Comparison of ENCODE assay signal across 1 cellular context in genomic region chr15:23446215-23447106, GRCh38.
A peak's percentile ranks its signal among the peaks of the same experiment; 100 is the strongest.
TF ChIP-seq lines count a peak whose summit lies in the region.

No MANE protein-coding gene starts in this region.

TF ChIP-seq in HepG2, 621 proteins besides CTCF, POLR2A, EP300 and RAD21 (continued from another document and continues in another):
- peak; percentile 56 for TF ChIP-seq USF2 (IDR thresholded peaks at IDR 0.05; ENCODE audit: low read depth, low read length)
- TF ChIP-seq USF2 (CRISPR knock-in tag; IDR thresholded peaks at IDR 0.05; ENCODE audit: borderline replicate concordance), result peak; percentile 62; the same call in 1 of the 2 replicates
- TF ChIP-seq ZNF354B (CRISPR knock-in tag; IDR thresholded peaks at IDR 0.05), result no peak
- no peak for TF ChIP-seq ZNF224 (CRISPR knock-in tag; IDR thresholded peaks at IDR 0.05)
- no peak for TF ChIP-seq TSC22D2 (CRISPR knock-in tag; IDR thresholded peaks at IDR 0.05; ENCODE audit: borderline replicate concordance)
- TF ChIP-seq ZNF724P (CRISPR knock-in tag; IDR thresholded peaks at IDR 0.05; ENCODE audit: borderline replicate concordance), result no peak
- TF ChIP-seq GTF2F1 (IDR thresholded peaks at IDR 0.05; ENCODE audit: low read length), result no peak
- no peak for TF ChIP-seq STAT6 (CRISPR knock-in tag; IDR thresholded peaks at IDR 0.05; ENCODE audit: borderline replicate concordance)
- no peak for TF ChIP-seq ARHGAP35 (CRISPR knock-in tag; IDR thresholded peaks at IDR 0.05; ENCODE audit: borderline replicate concordance)
- no peak for TF ChIP-seq SMAD9 (CRISPR knock-in tag; IDR thresholded peaks at IDR 0.05)
- TF ChIP-seq REXO4 (CRISPR knock-in tag; IDR thresholded peaks at IDR 0.05; ENCODE audit: borderline replicate concordance), result no peak
- TF ChIP-seq E2F2 (CRISPR knock-in tag; IDR thresholded peaks at IDR 0.05; ENCODE audit: borderline replicate concordance), result no peak
- no peak for TF ChIP-seq ZNF564 (CRISPR knock-in tag; IDR thresholded peaks at IDR 0.05)
- no peak for TF ChIP-seq ZNF142 (CRISPR knock-in tag; IDR thresholded peaks at IDR 0.05)
- TF ChIP-seq KLF15 (CRISPR knock-in tag; IDR thresholded peaks at IDR 0.05; ENCODE audit: borderline replicate concordance), result no peak
- no peak for TF ChIP-seq SALL2 (CRISPR knock-in tag; IDR thresholded peaks at IDR 0.05)
- no peak for TF ChIP-seq GPBP1L1 (CRISPR knock-in tag; IDR thresholded peaks at IDR 0.05)
- TF ChIP-seq ZNF362 (CRISPR knock-in tag; IDR thresholded peaks at IDR 0.05; ENCODE audit: borderline replicate concordance), result no peak
- no peak for TF ChIP-seq SYNCRIP (IDR thresholded peaks at IDR 0.05; ENCODE audit: insufficient read depth, low read depth, low read length)
- TF ChIP-seq FUBP1 (CRISPR knock-in tag; IDR thresholded peaks at IDR 0.05; ENCODE audit: borderline replicate concordance), result no peak
- no peak for TF ChIP-seq SIN3A (IDR thresholded peaks at IDR 0.05; ENCODE audit: borderline replicate concordance, low read depth, low read length)
- TF ChIP-seq ZNF616 (CRISPR knock-in tag; IDR thresholded peaks at IDR 0.05; ENCODE audit: low read depth), result no peak
- TF ChIP-seq ZFP36L2 (CRISPR knock-in tag; IDR thresholded peaks at IDR 0.05), result no peak
- no peak for TF ChIP-seq ZFP62 (CRISPR knock-in tag; IDR thresholded peaks at IDR 0.05)
- no peak for TF ChIP-seq ZNF263 (CRISPR knock-in tag; IDR thresholded peaks at IDR 0.05)
- TF ChIP-seq ATF6 (CRISPR knock-in tag; conservative IDR thresholded peaks at IDR 0.05), result no peak
- no peak for TF ChIP-seq ZNF484 (CRISPR knock-in tag; IDR thresholded peaks at IDR 0.05; ENCODE audit: borderline replicate concordance, low read depth)
- no peak for TF ChIP-seq CREM (IDR thresholded peaks at IDR 0.05)
- no peak for TF ChIP-seq CREM (CRISPR knock-in tag; IDR thresholded peaks at IDR 0.05)
- no peak for TF ChIP-seq SPEN (CRISPR knock-in tag; IDR thresholded peaks at IDR 0.05; ENCODE audit: low read depth)
- TF ChIP-seq ZNF549 (CRISPR knock-in tag; IDR thresholded peaks at IDR 0.05), result no peak
- peak; percentile 11; the same call in 1 of the 2 replicates for TF ChIP-seq TBX3 (IDR thresholded peaks at IDR 0.05; ENCODE audit: borderline replicate concordance)
- TF ChIP-seq ZNF605 (CRISPR knock-in tag; IDR thresholded peaks at IDR 0.05), result no peak
- no peak for TF ChIP-seq ZMYM2 (CRISPR knock-in tag; IDR thresholded peaks at IDR 0.05)
- no peak for TF ChIP-seq ZNF547 (CRISPR knock-in tag; IDR thresholded peaks at IDR 0.05)
- TF ChIP-seq ZNF513 (CRISPR knock-in tag; conservative IDR thresholded peaks at IDR 0.05), result no peak
- TF ChIP-seq ZNF768 (CRISPR knock-in tag; IDR thresholded peaks at IDR 0.05), result no peak
- TF ChIP-seq ZBTB44 (CRISPR knock-in tag; IDR thresholded peaks at IDR 0.05), result no peak
- no peak for TF ChIP-seq ZNF317 (CRISPR knock-in tag; IDR thresholded peaks at IDR 0.05)
- no peak for TF ChIP-seq ZBTB3 (CRISPR knock-in tag; IDR thresholded peaks at IDR 0.05; ENCODE audit: borderline replicate concordance, low read depth)
- TF ChIP-seq GABPB1 (CRISPR knock-in tag; IDR thresholded peaks at IDR 0.05), result peak; percentile 43; the same call in 1 of the 2 replicates
